ENCODE assay signal across 17 cellular contexts in genomic region chr13:111388851-111389500, GRCh38.
A peak's percentile ranks its signal among the peaks of the same experiment; 100 is the strongest.
DNase-seq lines count a peak whose midpoint lies in the region; ATAC-seq lines count a peak whose summit lies in the region.
"Had no signal": no experiment of that assay in that cellular context is flagged by ENCODE, and none has a peak within 500 bp of the region (broad histone marks: within the 10 kb centered on the region; RNA-seq: fewer than 3 reads in every experiment).

No MANE protein-coding gene starts in this region.

- H3K9me3 Mint-ChIP-seq in CD4-positive, CD25-positive, alpha-beta regulatory T cell: no peaks in the 10 kb centered on the region
- no peaks in the 10 kb centered on the region for H3K9me3 Mint-ChIP-seq in activated naive CD8-positive, alpha-beta T cell treated with anti-CD3 and anti-CD28 coated beads, Interleukin-2, amount 50 U/mL, for 24 hours
- H3K9me3 Mint-ChIP-seq: natural killer cell treated with Interleukin-12 subunit alpha and Interleukin-12 subunit beta and Interleukin-15 and Interleukin-18, amount 100 ng/mL, for 72 hours had no signal

- H3K36me3 Mint-ChIP-seq in CD4-positive, CD25-positive, alpha-beta regulatory T cell: no peaks in the 10 kb centered on the region
- H3K36me3 Mint-ChIP-seq in activated naive CD8-positive, alpha-beta T cell treated with anti-CD3 and anti-CD28 coated beads, Interleukin-2, amount 50 U/mL, for 24 hours (ENCODE audit: low read depth): no peaks in the 10 kb centered on the region
- H3K36me3 Mint-ChIP-seq: natural killer cell treated with Interleukin-12 subunit alpha and Interleukin-12 subunit beta and Interleukin-15 and Interleukin-18, amount 100 ng/mL, for 72 hours had no signal

- peaks cover 15% of the 10 kb centered on the region for H3K4me1 ChIP-seq in CD4-positive, CD25-positive, alpha-beta regulatory T cell (ENCODE audit: control insufficient read depth, insufficient read depth, low read length, poor library complexity, severe bottlenecking)
- H3K4me1 ChIP-seq: BE2C had no signal

- peak overlapping the region in 3 of 4 donors; percentile 40 to 79 (median 61) for H3K4me3 Mint-ChIP-seq in CD4-positive, CD25-positive, alpha-beta regulatory T cell
- no peak overlapping the region for H3K4me3 Mint-ChIP-seq in activated naive CD8-positive, alpha-beta T cell treated with anti-CD3 and anti-CD28 coated beads, Interleukin-2, amount 50 U/mL, for 24 hours
- H3K4me3 Mint-ChIP-seq: natural killer cell treated with Interleukin-12 subunit alpha and Interleukin-12 subunit beta and Interleukin-15 and Interleukin-18, amount 100 ng/mL, for 72 hours had no signal

- peak in 2 of 3 donors; percentile 5 to 23 for DNase-seq in CD4-positive, CD25-positive, alpha-beta regulatory T cell
- peak; percentile 10 for DNase-seq in activated CD4-positive, alpha-beta T cell treated with anti-CD3 and anti-CD28 coated beads, Interleukin-2, amount 50 U/mL, for 1 hour
- peak; percentile 30 for DNase-seq in activated naive CD8-positive, alpha-beta T cell treated with anti-CD3 and anti-CD28 coated beads, Interleukin-2, amount 50 U/mL, for 24 hours
- peak in 2 of 3 donors; percentile 7 to 14 for DNase-seq in stimulated activated CD4-positive, alpha-beta T cell treated with anti-CD3 and anti-CD28 coated beads, Interleukin-12 subunit alpha, Interleukin-12 subunit beta, amount 100 ng/mL, for 48 hours (ENCODE audit: low read depth in 2 of 3, low spot score in 1 of 3)
- no peak for DNase-seq in MV-4-11 (lab: John Stamatoyannopoulos, UW)
- no peak for DNase-seq in ACHN
- DNase-seq: activated gamma-delta T cell treated with Interleukin-2 at 50 U/mL for 16 hours, BE2C, NCI-H1417 treated with DMSO at 0.1 percent for 48 hours, NCI-H446 treated with DMSO at 0.1 percent for 48 hours, right cardiac atrium had no signal

- H3K27ac ChIP-seq in CD4-positive, CD25-positive, alpha-beta regulatory T cell (ENCODE audit: insufficient read depth, low read length, poor library complexity, severe bottlenecking): no peak overlapping the region
- H3K27ac ChIP-seq: SK-N-MC had no signal

- H3K27ac Mint-ChIP-seq in CD4-positive, CD25-positive, alpha-beta regulatory T cell: peak overlapping the region; percentile 59 to 67 (median 66)
- H3K27ac Mint-ChIP-seq in activated naive CD8-positive, alpha-beta T cell treated with anti-CD3 and anti-CD28 coated beads, Interleukin-2, amount 50 U/mL, for 24 hours: peak overlapping the region; percentile 3
- H3K27ac Mint-ChIP-seq: natural killer cell treated with Interleukin-12 subunit alpha and Interleukin-12 subunit beta and Interleukin-15 and Interleukin-18, amount 100 ng/mL, for 72 hours had no signal

- peaks cover 0 to 44% (median 14%) of the 10 kb centered on the region in 4 donors for H3K4me1 Mint-ChIP-seq in CD4-positive, CD25-positive, alpha-beta regulatory T cell
- peaks cover 30% of the 10 kb centered on the region for H3K4me1 Mint-ChIP-seq in activated naive CD8-positive, alpha-beta T cell treated with anti-CD3 and anti-CD28 coated beads, Interleukin-2, amount 50 U/mL, for 24 hours

- in situ Hi-C loops in ACHN (cut with HindIII; ENCODE audit: low pct_ligation_motif_present, low pct_unique_long_range_greater_than_20kb, low sequenced_read_pairs): no loop called here

- no peaks in the 10 kb centered on the region for H3K27me3 Mint-ChIP-seq in CD4-positive, CD25-positive, alpha-beta regulatory T cell
- no peaks in the 10 kb centered on the region for H3K27me3 Mint-ChIP-seq in activated naive CD8-positive, alpha-beta T cell treated with anti-CD3 and anti-CD28 coated beads, Interleukin-2, amount 50 U/mL, for 24 hours

- H3K9me3 ChIP-seq in CD4-positive, CD25-positive, alpha-beta regulatory T cell (ENCODE audit: control insufficient read depth in 2 of 2, low read length in 2 of 2): no peaks in the 10 kb centered on the region
- H3K9me3 ChIP-seq: BE2C, HAP-1 had no signal

- H3K27me3 ChIP-seq in CD4-positive, CD25-positive, alpha-beta regulatory T cell (ENCODE audit: control insufficient read depth, insufficient read depth, low read length): no peaks in the 10 kb centered on the region

- H3K36me3 ChIP-seq in CD4-positive, CD25-positive, alpha-beta regulatory T cell (ENCODE audit: control insufficient read depth, insufficient read depth, low read length): no peaks in the 10 kb centered on the region
- H3K36me3 ChIP-seq: BE2C, HAP-1 had no signal

- no peak overlapping the region for H3K4me3 ChIP-seq in CD4-positive, CD25-positive, alpha-beta regulatory T cell (ENCODE audit: low read depth, low read length)
- H3K4me3 ChIP-seq: HAP-1, K562, SK-N-MC had no signal

- ATAC-seq in CD4-positive, CD25-positive, alpha-beta regulatory T cell (ENCODE audit: low read depth in 2 of 2): peak; percentile 60 to 66
- ATAC-seq in activated naive CD8-positive, alpha-beta T cell treated with anti-CD3 and anti-CD28 coated beads, Interleukin-2, amount 50 U/mL, for 24 hours: peak; percentile 42
- ATAC-seq in GM18502 (IDR thresholded peaks at IDR 0.05; ENCODE audit: poor library complexity, unreplicated experiment): no peak
- no peak for ATAC-seq in GM21737 (IDR thresholded peaks at IDR 0.05; ENCODE audit: unreplicated experiment)
- ATAC-seq: K562, right cardiac atrium had no signal

Comparison
In these comparisons a context has a peak if more than half of its experiments do, and no peak if none do; other contexts are left out.
1. ATAC-seq: peak in CD4-positive, CD25-positive, alpha-beta regulatory T cell (2 of 2) and activated naive CD8-positive, alpha-beta T cell treated with anti-CD3 and anti-CD28 coated beads, Interleukin-2, amount 50 U/mL, for 24 hours (single experiment); none in GM18502 (single experiment) and GM21737 (single experiment).
2. DNase-seq: peak in CD4-positive, CD25-positive, alpha-beta regulatory T cell (2 of 3), activated CD4-positive, alpha-beta T cell treated with anti-CD3 and anti-CD28 coated beads, Interleukin-2, amount 50 U/mL, for 1 hour (single experiment), activated naive CD8-positive, alpha-beta T cell treated with anti-CD3 and anti-CD28 coated beads, Interleukin-2, amount 50 U/mL, for 24 hours (single experiment) and stimulated activated CD4-positive, alpha-beta T cell treated with anti-CD3 and anti-CD28 coated beads, Interleukin-12 subunit alpha, Interleukin-12 subunit beta, amount 100 ng/mL, for 48 hours (2 of 3); none in MV-4-11 (single experiment) and ACHN (single experiment).